ENCODE assay signal across 1 cellular context in genomic region chr3:119815716-119816115, GRCh38.
TF ChIP-seq lines count a peak whose summit lies in the region.

No MANE protein-coding gene starts in this region.

TF ChIP-seq in HepG2, 621 proteins besides CTCF, POLR2A, EP300 and RAD21:
- TF ChIP-seq GABPA (IDR thresholded peaks at IDR 0.05; ENCODE audit: low read depth, low read length) (no peak), GABPA (CRISPR knock-in tag; IDR thresholded peaks at IDR 0.05; ENCODE audit: low read depth) (no peak), HIVEP1 (CRISPR knock-in tag; IDR thresholded peaks at IDR 0.05) (no peak), NFYB (CRISPR knock-in tag; IDR thresholded peaks at IDR 0.05) (no peak), DDIT3 (CRISPR knock-in tag; IDR thresholded peaks at IDR 0.05) (no peak), RBM39 (IDR thresholded peaks at IDR 0.05; ENCODE audit: low read depth, low read length, poor library complexity, severe bottlenecking) (no peak), RBFOX2 (IDR thresholded peaks at IDR 0.05; ENCODE audit: low read depth, low read length) (no peak), FOSL1 (CRISPR knock-in tag; IDR thresholded peaks at IDR 0.05; ENCODE audit: borderline replicate concordance) (no peak), ZNF432 (CRISPR knock-in tag; IDR thresholded peaks at IDR 0.05; ENCODE audit: borderline replicate concordance) (no peak), ZNF883 (CRISPR knock-in tag; IDR thresholded peaks at IDR 0.05; ENCODE audit: not compliant biosample characterization) (no peak), MTA3 (CRISPR knock-in tag; IDR thresholded peaks at IDR 0.05) (no peak), U2AF2 (IDR thresholded peaks at IDR 0.05; ENCODE audit: low read depth, low read length) (no peak), SIN3A (IDR thresholded peaks at IDR 0.05; ENCODE audit: borderline replicate concordance, low read depth, low read length) (no peak)
